1 cellular context compared by ENCODE assay signal in the genomic region with DNA sequence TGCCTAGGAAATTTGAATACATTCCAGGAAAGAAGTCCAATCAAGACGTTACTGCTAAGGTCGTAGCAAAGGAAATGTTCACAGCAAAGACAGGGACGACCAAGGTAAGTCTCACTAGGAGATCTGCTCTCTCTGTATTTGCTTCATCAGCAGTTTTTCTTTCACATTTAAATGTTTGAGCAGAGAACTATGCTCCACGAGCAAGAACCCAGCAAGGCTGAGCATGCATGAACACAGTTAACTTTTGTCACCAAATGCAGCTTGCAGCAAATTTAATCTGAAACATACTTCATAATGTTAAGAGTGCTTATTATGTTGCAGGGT.
TF ChIP-seq lines count a peak whose summit lies in the region.

No MANE protein-coding gene starts in this region.

TF ChIP-seq in neural cell, 6 proteins besides CTCF, POLR2A, EP300 and RAD21 (continued from another document):
- no peak for TF ChIP-seq SMC3 (conservative IDR thresholded peaks at IDR 0.05; ENCODE audit: poor library complexity)
- TF ChIP-seq POLR2AphosphoS5 (IDR thresholded peaks at IDR 0.05), result no peak
- TF ChIP-seq MXI1 (conservative IDR thresholded peaks at IDR 0.05; ENCODE audit: poor library complexity, severe bottlenecking), result no peak
